In genomic region chr7:129702316-129702715, GRCh38 we compare ENCODE assay signal across 23 cellular contexts.
DNase-seq lines count a peak whose midpoint lies in the region; ATAC-seq lines count a peak whose summit lies in the region.
"Had no signal": no experiment of that assay in that cellular context is flagged by ENCODE, and none has a peak within 500 bp of the region (broad histone marks: within the 10 kb centered on the region; RNA-seq: fewer than 3 reads in every experiment).

No MANE protein-coding gene starts in this region.

- no peak overlapping the region for H3K4me3 ChIP-seq in adipocyte (ENCODE audit: low read length)
- H3K4me3 ChIP-seq: ascending aorta, dorsolateral prefrontal cortex, spleen had no signal

- no peak overlapping the region for H3K9ac ChIP-seq in adipocyte (ENCODE audit: low read length)

- in situ Hi-C loops in KBM-7 (cut with MboI; ENCODE audit: low pct_unique_long_range_greater_than_20kb, low sequenced_read_pairs) = no loop called here

- ATAC-seq in activated CD4-positive, alpha-beta T cell treated with anti-CD3 and anti-CD28 coated beads for 36 hours = no peak
- ATAC-seq in HG02610 (IDR thresholded peaks at IDR 0.05; ENCODE audit: unreplicated experiment) = no peak
- ATAC-seq: activated CD8-positive, alpha-beta T cell treated with anti-CD3 and anti-CD28 coated beads, Interleukin-2, amount 10 ng/mL, durations not matched to agents 7 days and 5 days; activated naive CD4-positive, alpha-beta T cell treated with anti-CD3 and anti-CD28 coated beads, Interleukin-2, amount 50 U/mL, for 72 hours; naive thymus-derived CD8-positive, alpha-beta T cell had no signal

- H3K27me3 Mint-ChIP-seq in activated CD4-positive, alpha-beta T cell treated with anti-CD3 and anti-CD28 coated beads for 36 hours = no peaks in the 10 kb centered on the region
- no peaks in the 10 kb centered on the region for H3K27me3 Mint-ChIP-seq in activated CD4-positive, alpha-beta T cell treated with anti-CD3 and anti-CD28 coated beads, Interleukin-2, amount 10 ng/mL, durations not matched to agents 7 days and 5 days
- H3K27me3 Mint-ChIP-seq: CD4-positive, CD25-positive, alpha-beta regulatory T cell; naive thymus-derived CD8-positive, alpha-beta T cell had no signal

- CTCF ChIA-PET in activated CD4-positive, alpha-beta T cell treated with anti-CD3 and anti-CD28 coated beads for 36 hours (lab: Charles Lee) = interaction anchor here (0.6 kb wide), 1 partner anchor 417 kb away, joined by 4 read pairs; no protein-coding TSS in a partner anchor
- CTCF ChIA-PET in activated CD4-positive, alpha-beta T cell treated with anti-CD3 and anti-CD28 coated beads, Interleukin-2, amount 10 ng/mL, durations not matched to agents 7 days and 5 days (lab: Charles Lee) = interaction anchor here (0.6 to 1.0 kb wide), 2 partner anchors 12 to 392 kb away, joined by 3 to 4 read pairs; no protein-coding TSS in a partner anchor

- H3K9me3 ChIP-seq in adipocyte (ENCODE audit: control insufficient read depth, low read length) = no peaks in the 10 kb centered on the region
- H3K9me3 ChIP-seq: ascending aorta, spleen had no signal

- no peaks in the 10 kb centered on the region for H3K27me3 ChIP-seq in adipocyte (replicated peaks; ENCODE audit: control insufficient read depth, insufficient read depth, low read length)
- H3K27me3 ChIP-seq: ascending aorta, dorsolateral prefrontal cortex, spleen had no signal

- no peaks in the 10 kb centered on the region for H3K9me3 Mint-ChIP-seq in activated CD4-positive, alpha-beta T cell treated with anti-CD3 and anti-CD28 coated beads for 36 hours (ENCODE audit: low read depth)
- H3K9me3 Mint-ChIP-seq in activated CD4-positive, alpha-beta T cell treated with anti-CD3 and anti-CD28 coated beads, Interleukin-2, amount 10 ng/mL, durations not matched to agents 7 days and 5 days = no peaks in the 10 kb centered on the region
- H3K9me3 Mint-ChIP-seq: activated naive CD4-positive, alpha-beta T cell treated with anti-CD3 and anti-CD28 coated beads, Interleukin-2, amount 50 U/mL, for 72 hours; CD4-positive, CD25-positive, alpha-beta regulatory T cell; naive thymus-derived CD8-positive, alpha-beta T cell had no signal

- no peak overlapping the region for H3K4me3 Mint-ChIP-seq in activated CD4-positive, alpha-beta T cell treated with anti-CD3 and anti-CD28 coated beads for 36 hours
- no peak overlapping the region for H3K4me3 Mint-ChIP-seq in activated CD4-positive, alpha-beta T cell treated with anti-CD3 and anti-CD28 coated beads, Interleukin-2, amount 10 ng/mL, durations not matched to agents 7 days and 5 days
- H3K4me3 Mint-ChIP-seq: activated CD8-positive, alpha-beta T cell treated with anti-CD3 and anti-CD28 coated beads, Interleukin-2, amount 10 ng/mL, durations not matched to agents 7 days and 5 days; CD4-positive, CD25-positive, alpha-beta regulatory T cell; naive thymus-derived CD8-positive, alpha-beta T cell had no signal

- H3K36me3 Mint-ChIP-seq in activated CD4-positive, alpha-beta T cell treated with anti-CD3 and anti-CD28 coated beads for 36 hours (ENCODE audit: low read depth) = peaks cover 14% of the 10 kb centered on the region
- peaks cover 14% of the 10 kb centered on the region for H3K36me3 Mint-ChIP-seq in activated CD4-positive, alpha-beta T cell treated with anti-CD3 and anti-CD28 coated beads, Interleukin-2, amount 10 ng/mL, durations not matched to agents 7 days and 5 days (ENCODE audit: low read depth)
- H3K36me3 Mint-ChIP-seq: activated naive CD4-positive, alpha-beta T cell treated with anti-CD3 and anti-CD28 coated beads, Interleukin-2, amount 50 U/mL, for 72 hours had no signal

- no peak for DNase-seq in activated CD4-positive, alpha-beta T cell treated with anti-CD3 and anti-CD28 coated beads for 36 hours
- no peak for DNase-seq in activated CD4-positive, alpha-beta T cell treated with anti-CD3 and anti-CD28 coated beads, Interleukin-2, amount 10 ng/mL, durations not matched to agents 7 days and 5 days
- peak; percentile 43 for DNase-seq in adipocyte (ENCODE audit: low read depth)
- peak; percentile 68 for DNase-seq in fibroblast of peridontal ligament (ENCODE audit: extremely low read depth)
- peak; percentile 40 for DNase-seq in stromal cell of bone marrow (ENCODE audit: low read depth)
- DNase-seq in KBM-7 = no peak
- no peak for DNase-seq in GM19238 (ENCODE audit: insufficient read length, low spot score)
- DNase-seq: activated CD4-positive, CD25-positive, alpha-beta regulatory T cell treated with anti-CD3 and anti-CD28 coated beads, Interleukin-2, amount 50 U/mL, for 72 hours; activated CD8-positive, alpha-beta T cell treated with anti-CD3 and anti-CD28 coated beads, Interleukin-2, amount 10 ng/mL, durations not matched to agents 7 days and 5 days; CD4-positive, CD25-positive, alpha-beta regulatory T cell; dorsolateral prefrontal cortex; glutamatergic neuron; naive thymus-derived CD8-positive, alpha-beta T cell; NCI-H187; NCI-H2171 treated with DMSO at 0.1 percent for 48 hours; NCI-H526; occipital lobe; SIG-M5; spleen; stimulated activated CD4-positive, alpha-beta T cell treated with anti-CD3 and anti-CD28 coated beads, Interleukin-4, amount 100 ng/mL, for 1 hour had no signal

- POLR2A ChIA-PET in activated CD4-positive, alpha-beta T cell treated with anti-CD3 and anti-CD28 coated beads for 36 hours (lab: Charles Lee) = no interaction called here
- POLR2A ChIA-PET in activated CD4-positive, alpha-beta T cell treated with anti-CD3 and anti-CD28 coated beads, Interleukin-2, amount 10 ng/mL, durations not matched to agents 7 days and 5 days (lab: Charles Lee) = no interaction called here

- intact Hi-C loops in activated CD4-positive, alpha-beta T cell treated with anti-CD3 and anti-CD28 coated beads for 36 hours (cut with DNase I, micrococcal nuclease) = no loop called here

- H3K27ac Mint-ChIP-seq in activated CD4-positive, alpha-beta T cell treated with anti-CD3 and anti-CD28 coated beads for 36 hours = peak overlapping the region; percentile 1
- no peak overlapping the region for H3K27ac Mint-ChIP-seq in activated CD4-positive, alpha-beta T cell treated with anti-CD3 and anti-CD28 coated beads, Interleukin-2, amount 10 ng/mL, durations not matched to agents 7 days and 5 days
- H3K27ac Mint-ChIP-seq: activated CD8-positive, alpha-beta T cell treated with anti-CD3 and anti-CD28 coated beads, Interleukin-2, amount 10 ng/mL, durations not matched to agents 7 days and 5 days; activated naive CD4-positive, alpha-beta T cell treated with anti-CD3 and anti-CD28 coated beads, Interleukin-2, amount 50 U/mL, for 72 hours; CD4-positive, CD25-positive, alpha-beta regulatory T cell had no signal

- H3K36me3 ChIP-seq in adipocyte (ENCODE audit: control insufficient read depth, insufficient read depth, low read length, severe bottlenecking) = no peaks in the 10 kb centered on the region

- H3K4me1 ChIP-seq in adipocyte (ENCODE audit: control insufficient read depth, insufficient read depth, low read length) = no peaks in the 10 kb centered on the region
- H3K4me1 ChIP-seq: ascending aorta had no signal

- peaks cover 14% of the 10 kb centered on the region for H3K4me1 Mint-ChIP-seq in activated CD4-positive, alpha-beta T cell treated with anti-CD3 and anti-CD28 coated beads for 36 hours
- H3K4me1 Mint-ChIP-seq in activated CD4-positive, alpha-beta T cell treated with anti-CD3 and anti-CD28 coated beads, Interleukin-2, amount 10 ng/mL, durations not matched to agents 7 days and 5 days = peaks cover 8% of the 10 kb centered on the region

Comparison
In these comparisons a context has a peak if more than half of its experiments do, and no peak if none do; other contexts are left out.
1. DNase-seq: peak in adipocyte (single experiment), fibroblast of peridontal ligament (single experiment) and stromal cell of bone marrow (single experiment); none in activated CD4-positive, alpha-beta T cell treated with anti-CD3 and anti-CD28 coated beads for 36 hours (single experiment), activated CD4-positive, alpha-beta T cell treated with anti-CD3 and anti-CD28 coated beads, Interleukin-2, amount 10 ng/mL, durations not matched to agents 7 days and 5 days (single experiment), KBM-7 (single experiment) and GM19238 (single experiment).